ENCODE assay signal across 8 cellular contexts in genomic region chr16:29876578-29877249, GRCh38. TPM values are rescaled to one million over a fixed set of nuclear protein-coding genes. Genes with fewer than 3 reads are reported as not detected.
DNase-seq lines count a peak whose midpoint lies in the region; ATAC-seq and TF ChIP-seq lines count a peak whose summit lies in the region.

No MANE protein-coding gene starts in this region.

- H3K27me3 ChIP-seq in Caco-2 (replicated peaks; ENCODE audit: control insufficient read depth, insufficient read depth, low read length) = no peaks in the 10 kb centered on the region
- H3K27me3 ChIP-seq in endodermal cell (ENCODE audit: control insufficient read depth, insufficient read depth, low read length, poor library complexity, severe bottlenecking) = peaks cover 6% of the 10 kb centered on the region
- H3K27me3 ChIP-seq in skeletal muscle satellite cell (ENCODE audit: control insufficient read depth, insufficient read depth, low read length) = peaks cover 45% of the 10 kb centered on the region

- H3K27me3 Mint-ChIP-seq in Caco-2 (ENCODE audit: insufficient read depth, unreplicated experiment) (no peaks in the 10 kb centered on the region), endodermal cell (ENCODE audit: insufficient read depth) (peaks cover 20% of the 10 kb centered on the region)

- CTCF ChIA-PET in Caco-2 (lab: Charles Lee) = no interaction called here

- intact Hi-C loops in Caco-2 (cut with micrococcal nuclease; ENCODE audit: unreplicated experiment) = no loop called here

- H3K4me1 Mint-ChIP-seq in Caco-2 (ENCODE audit: low read depth, unreplicated experiment) (no peaks in the 10 kb centered on the region), endodermal cell (peaks cover 3% of the 10 kb centered on the region)

- WGBS in endodermal cell (ENCODE audit: insufficient coverage in 1 of 2, insufficient read length in 1 of 2), 2 experiments = 49 to 55% methylated on average over 32 to 47 of the region's 47 CpGs

- H3K4me1 ChIP-seq in Caco-2 = no peaks in the 10 kb centered on the region
- H3K4me1 ChIP-seq in endodermal cell (ENCODE audit: control insufficient read depth, insufficient read depth, low read length) = no peaks in the 10 kb centered on the region
- no peaks in the 10 kb centered on the region for H3K4me1 ChIP-seq in skeletal muscle satellite cell (ENCODE audit: control insufficient read depth, insufficient read depth, low read length)

- H3K4me3 ChIP-seq in Caco-2 (ENCODE audit: low read depth, low read length) (peak overlapping the region; percentile 18), endodermal cell (ENCODE audit: low read length) (peak overlapping the region; percentile 45), skeletal muscle satellite cell (ENCODE audit: low read length) (peak overlapping the region; percentile 52)

- peak overlapping the region; percentile 77 for H3K4me2 ChIP-seq in skeletal muscle satellite cell (ENCODE audit: low read length)

- H3K4me3 Mint-ChIP-seq in Caco-2 (ENCODE audit: unreplicated experiment) = peak overlapping the region; percentile 53
- peak overlapping the region; percentile 52 for H3K4me3 Mint-ChIP-seq in endodermal cell

- ATAC-seq in HG02642 (IDR thresholded peaks at IDR 0.05; ENCODE audit: poor library complexity, unreplicated experiment) (no peak), HG03196 (IDR thresholded peaks at IDR 0.05; ENCODE audit: unreplicated experiment) (no peak)

- no peaks in the 10 kb centered on the region for H3K36me3 ChIP-seq in Caco-2 (ENCODE audit: control insufficient read depth, insufficient read depth, low read length)
- H3K36me3 ChIP-seq in endodermal cell (ENCODE audit: control insufficient read depth, insufficient read depth, low read length) = peaks cover 7% of the 10 kb centered on the region
- H3K36me3 ChIP-seq in skeletal muscle satellite cell (ENCODE audit: insufficient read depth, low read length) = no peaks in the 10 kb centered on the region

- no peak overlapping the region for H3K27ac ChIP-seq in endodermal cell (ENCODE audit: low read depth, low read length)

- no peak overlapping the region for H3K27ac Mint-ChIP-seq in Caco-2 (ENCODE audit: unreplicated experiment)
- no peak overlapping the region for H3K27ac Mint-ChIP-seq in endodermal cell

- H3K36me3 Mint-ChIP-seq in Caco-2 (ENCODE audit: insufficient read depth, unreplicated experiment) = peaks cover 5% of the 10 kb centered on the region
- H3K36me3 Mint-ChIP-seq in endodermal cell (ENCODE audit: low read depth) = peaks cover 22% of the 10 kb centered on the region

- POLR2A ChIA-PET in Caco-2 (lab: Charles Lee) = no interaction called here

- DNase-seq in Caco-2 (no peak), endodermal cell (peak; percentile 86), NCI-H2107 (lab: John Stamatoyannopoulos, UW) (no peak), NCI-H1105 (lab: John Stamatoyannopoulos, UW) (no peak)
- DNase-seq in activated CD4-positive, alpha-beta T cell treated with anti-CD3 and anti-CD28 coated beads, Interleukin-2, amount 50 U/mL, for 4 hours = peak; percentile 17 to 31

- H3K9ac ChIP-seq in endodermal cell (ENCODE audit: extremely low read depth, low read length, poor library complexity, severe bottlenecking) = no peak overlapping the region
- no peak overlapping the region for H3K9ac ChIP-seq in skeletal muscle satellite cell (ENCODE audit: low read depth, low read length)

- BruUV-seq in Caco-2 (replicated peaks; lab: Mats Ljungman, UMichigan) = no TSS peak

- TF ChIP-seq CTCF in Caco-2 (IDR thresholded peaks at IDR 0.05; ENCODE audit: insufficient read depth in 1 of 2, low read depth in 1 of 2, low read length in 1 of 2, severe bottlenecking in 1 of 2, unreplicated experiment in 1 of 2) (no peak), endodermal cell (conservative IDR thresholded peaks at IDR 0.05) (no peak)

- H3K9me3 ChIP-seq in Caco-2 = no peaks in the 10 kb centered on the region
- H3K9me3 ChIP-seq in endodermal cell (ENCODE audit: control insufficient read depth, low read length) = no peaks in the 10 kb centered on the region
- no peaks in the 10 kb centered on the region for H3K9me3 ChIP-seq in skeletal muscle satellite cell (replicated peaks; ENCODE audit: low read length)

- H3K9me3 Mint-ChIP-seq in Caco-2 (ENCODE audit: unreplicated experiment) (no peaks in the 10 kb centered on the region), endodermal cell (peaks cover 2% of the 10 kb centered on the region)

RNA-seq across cellular contexts. Expression of gene CDIPT, which starts 13.7 kb away (rescaled TPM):
- 56.6 and 57.1 TPM in 2 replicates for total RNA-seq in Caco-2 (2022)
- total RNA-seq in endodermal cell = 10 to 100 TPM; 63.4 to 68.4 TPM
- polyA plus RNA-seq in endodermal cell (2013, experiment 1 of 2) = 40.9 TPM
- 36.4 TPM for polyA plus RNA-seq in endodermal cell (2013, experiment 2 of 2)
- 59.3 and 69.2 TPM in 2 replicates for total RNA-seq in skeletal muscle satellite cell (2012; rRNA removed)

RNA-seq across cellular contexts. Expression of gene SEZ6L2, which starts 22.6 kb away (rescaled TPM):
- total RNA-seq in Caco-2 (2022) (24.1 and 26.3 TPM in 2 replicates), endodermal cell (10 to 100 TPM; 44.0 to 52.1 TPM)
- 27.5 TPM for polyA plus RNA-seq in endodermal cell (2013, experiment 1 of 2)
- 25.5 TPM for polyA plus RNA-seq in endodermal cell (2013, experiment 2 of 2)
- total RNA-seq in skeletal muscle satellite cell (2012; rRNA removed) = 2.8 and 3.1 TPM in 2 replicates

RNA-seq across cellular contexts. Expression of gene ASPHD1, which starts 23.6 kb away (rescaled TPM):
- total RNA-seq in Caco-2 (2022) (13.2 and 14.7 TPM in 2 replicates), endodermal cell (1 to 10 TPM; 6.1 to 8.7 TPM)
- 3.0 TPM for polyA plus RNA-seq in endodermal cell (2013, experiment 1 of 2)
- polyA plus RNA-seq in endodermal cell (2013, experiment 2 of 2) = 3.2 TPM
- total RNA-seq in skeletal muscle satellite cell (2012; rRNA removed) = 11.4 and 11.7 TPM in 2 replicates

RNA-seq across cellular contexts. Expression of gene KCTD13, which starts 49.3 kb away (rescaled TPM):
- total RNA-seq in Caco-2 (2022) (13.0 and 14.9 TPM in 2 replicates), endodermal cell (10 to 100 TPM; 21.5 to 27.5 TPM)
- 23.0 TPM for polyA plus RNA-seq in endodermal cell (2013, experiment 1 of 2)
- polyA plus RNA-seq in endodermal cell (2013, experiment 2 of 2) = 20.2 TPM
- 11.4 and 14.4 TPM in 2 replicates for total RNA-seq in skeletal muscle satellite cell (2012; rRNA removed)

RNA-seq across cellular contexts. Expression of gene MVP, which starts 56.5 kb away (rescaled TPM):
- 62.9 and 72.5 TPM in 2 replicates for total RNA-seq in Caco-2 (2022)
- total RNA-seq in endodermal cell = 1 to 10 TPM; 3.0 to 8.0 TPM
- 6.1 TPM for polyA plus RNA-seq in endodermal cell (2013, experiment 1 of 2)
- polyA plus RNA-seq in endodermal cell (2013, experiment 2 of 2) = 4.1 TPM
- total RNA-seq in skeletal muscle satellite cell (2012; rRNA removed) = 301 and 302 TPM in 2 replicates

Comparison
In these comparisons a context has a peak if more than half of its experiments do, and no peak if none do; other contexts are left out.
1. DNase-seq: peak in activated CD4-positive, alpha-beta T cell treated with anti-CD3 and anti-CD28 coated beads, Interleukin-2, amount 50 U/mL, for 4 hours (2 of 2) and endodermal cell (single experiment); none in Caco-2 (0 of 2), NCI-H2107 (single experiment) and NCI-H1105 (single experiment).
2. Peak in every context shown above with its lines, with median percentiles within 50 percentile points of each other: H3K4me3 ChIP-seq.